ENCODE assay signal across 24 cellular contexts in the genomic region with DNA sequence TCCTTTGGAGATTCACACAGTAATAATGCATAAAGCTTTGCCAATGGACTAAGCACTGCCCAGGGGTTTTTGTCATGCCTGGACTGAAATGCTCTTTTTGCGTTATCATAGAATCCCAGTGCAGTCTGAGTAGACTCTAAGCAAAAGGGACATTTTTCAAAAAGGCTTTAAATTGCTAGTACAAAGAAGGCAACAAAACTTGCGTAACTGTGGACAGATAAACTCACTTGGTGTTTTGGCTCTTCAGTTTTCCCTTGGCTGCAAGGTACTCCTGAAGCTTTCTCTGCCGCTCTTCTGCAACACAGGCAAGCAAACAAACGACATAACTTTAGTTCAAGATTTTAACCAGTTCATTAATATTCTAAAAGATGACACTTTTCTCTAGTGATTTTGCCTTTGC. TPM values are rescaled to one million over a fixed set of nuclear protein-coding genes. Genes with fewer than 3 reads are reported as not detected.
DNase-seq lines count a peak whose midpoint lies in the region; ATAC-seq and TF ChIP-seq lines count a peak whose summit lies in the region.
"Had no signal": no experiment of that assay in that cellular context is flagged by ENCODE, and none has a peak within 500 bp of the region (broad histone marks: within the 10 kb centered on the region; RNA-seq: fewer than 3 reads in every experiment).

No MANE protein-coding gene starts in this region.

- H3K9me2 ChIP-seq in Karpas-422 (replicated peaks; ENCODE audit: insufficient read depth, low read length), result no peaks in the 10 kb centered on the region
- H3K9me2 ChIP-seq in GM23338 (ENCODE audit: insufficient read depth), result no peaks in the 10 kb centered on the region

- H3K27ac ChIP-seq in breast epithelium (no peak overlapping the region), Karpas-422 (ENCODE audit: low read length) (no peak overlapping the region), neutrophil (peak overlapping the region; percentile 43), GM23338 (ENCODE audit: low read depth) (no peak overlapping the region)

- H3F3A ChIP-seq in GM23338 (replicated peaks; ENCODE audit: low read depth), result no peaks in the 10 kb centered on the region; the same call in 1 of the 2 replicates

- H3K9ac ChIP-seq in Karpas-422 (ENCODE audit: low read length), result no peak overlapping the region

- H3K36me3 Mint-ChIP-seq in MCF 10A (ENCODE audit: insufficient read depth, unreplicated experiment) (peaks cover 15% of the 10 kb centered on the region), GM23338 (ENCODE audit: low read depth) (peaks cover 8% of the 10 kb centered on the region; the same call in 2 of the 3 replicates)

- H4K20me1 ChIP-seq in Karpas-422 (ENCODE audit: insufficient read depth, low read depth, low read length), result no peaks in the 10 kb centered on the region
- peaks cover 6% of the 10 kb centered on the region for H4K20me1 ChIP-seq in GM23338 (replicated peaks; ENCODE audit: insufficient read depth)

- TF ChIP-seq CTCF in MCF 10A (IDR thresholded peaks at IDR 0.05; ENCODE audit: unreplicated experiment), result no peak
- no peak for TF ChIP-seq CTCF in breast epithelium (IDR thresholded peaks at IDR 0.05)
- TF ChIP-seq CTCF in neutrophil (IDR thresholded peaks at IDR 0.05), result no peak
- no peak for TF ChIP-seq CTCF in GM23338 (conservative IDR thresholded peaks at IDR 0.05; ENCODE audit: low read depth in 2 of 2)

- H3K79me2 ChIP-seq in Karpas-422 (ENCODE audit: low read length), result peaks cover 48% of the 10 kb centered on the region
- H3K79me2 ChIP-seq in GM23338 (replicated peaks; ENCODE audit: insufficient read depth), result peaks cover 10% of the 10 kb centered on the region

- H3K9me3 Mint-ChIP-seq in MCF 10A (ENCODE audit: unreplicated experiment) (no peaks in the 10 kb centered on the region), GM23338 (no peaks in the 10 kb centered on the region)

- H3K9me3 ChIP-seq in breast epithelium (no peaks in the 10 kb centered on the region), Karpas-422 (ENCODE audit: low read length) (no peaks in the 10 kb centered on the region), neutrophil (no peaks in the 10 kb centered on the region)

- H3K27me3 ChIP-seq in breast epithelium (no peaks in the 10 kb centered on the region), Karpas-422 (ENCODE audit: low read length) (no peaks in the 10 kb centered on the region), neutrophil (no peaks in the 10 kb centered on the region), GM23338 (ENCODE audit: insufficient read depth) (no peaks in the 10 kb centered on the region)

- H3K4me1 Mint-ChIP-seq in MCF 10A (ENCODE audit: insufficient read depth, unreplicated experiment) (peaks cover 43% of the 10 kb centered on the region), GM23338 (peaks cover 12% of the 10 kb centered on the region)

- H3K4me3 ChIP-seq in breast epithelium, result no peak overlapping the region
- 0 out of 2 replicates have a peak overlapping the region, but pooled peaks have one; percentile 80 for H3K4me3 ChIP-seq in Karpas-422 (ENCODE audit: low read length)
- H3K4me3 ChIP-seq in neutrophil (ENCODE audit: low read depth in 1 of 2, low read length in 1 of 2), result no peak overlapping the region
- no peak overlapping the region for H3K4me3 ChIP-seq in GM23338
- H3K4me3 ChIP-seq: smooth muscle cell had no signal

- H3K27me3 Mint-ChIP-seq in MCF 10A (ENCODE audit: insufficient read depth, unreplicated experiment) (no peaks in the 10 kb centered on the region), GM23338 (ENCODE audit: insufficient read depth, low read depth, poor library complexity) (no peaks in the 10 kb centered on the region)
- H3K27me3 Mint-ChIP-seq: progenitor cell of endocrine pancreas had no signal

- H3K4me1 ChIP-seq in breast epithelium (no peaks in the 10 kb centered on the region), Karpas-422 (ENCODE audit: low read length) (peaks cover 26% of the 10 kb centered on the region), neutrophil (ENCODE audit: control insufficient read depth in 1 of 2, insufficient read depth in 1 of 2, low read depth in 1 of 2, low read length in 1 of 2) (peaks cover 35 to 37% of the 10 kb centered on the region in 2 experiments), GM23338 (ENCODE audit: insufficient read depth) (peaks cover 5% of the 10 kb centered on the region; the same call in 1 of the 2 replicates)

- BruUV-seq in MCF 10A (replicated peaks; lab: Mats Ljungman, UMichigan), result no TSS peak

- no peak for ATAC-seq in HG03354 (IDR thresholded peaks at IDR 0.05; ENCODE audit: poor library complexity, severe bottlenecking, unreplicated experiment)
- no peak for ATAC-seq in GM23338

- no peak overlapping the region for H3K4me3 Mint-ChIP-seq in MCF 10A (ENCODE audit: unreplicated experiment)
- H3K4me3 Mint-ChIP-seq in GM23338, result no peak overlapping the region

- H3K27ac Mint-ChIP-seq in MCF 10A (ENCODE audit: low read depth, unreplicated experiment) (peak overlapping the region; percentile 20), GM23338 (no peak overlapping the region)
- H3K27ac Mint-ChIP-seq: progenitor cell of endocrine pancreas had no signal

- DNase-seq in MCF 10A (ENCODE audit: unreplicated experiment), result no peak
- no peak for DNase-seq in breast epithelium (ENCODE audit: low spot score in 2 of 2)
- DNase-seq in Karpas-422, result no peak
- DNase-seq in amniotic epithelial cell (ENCODE audit: low read depth), result peak; percentile 12
- no peak for DNase-seq in foreskin melanocyte
- DNase-seq in GM23338 (ENCODE audit: low spot score), result no peak
- DNase-seq: activated CD4-positive, alpha-beta T cell treated with anti-CD3 and anti-CD28 coated beads, Interleukin-2, amount 50 U/mL, for 48 hours; amygdala; cerebellar nuclear complex; DMS 273 treated with DMSO at 0.1 percent for 48 hours; effector CD8-positive, alpha-beta T cell; hippocampal formation; islet precursor cell; NCI-H146; NCI-H82 had no signal

- intact Hi-C loops in MCF 10A (cut with micrococcal nuclease) (loop anchor here (5.0 kb wide), 1 partner anchor 120 kb away; no protein-coding TSS in a partner anchor), breast epithelium (cut with DNase I; ENCODE audit: low total_unique reads) (no loop called here)

- TF ChIP-seq POLR2A in breast epithelium (IDR thresholded peaks at IDR 0.05), result no peak

- H3K36me3 ChIP-seq in breast epithelium, result no peaks in the 10 kb centered on the region
- H3K36me3 ChIP-seq in Karpas-422 (ENCODE audit: insufficient read depth, low read length), result peaks cover 25% of the 10 kb centered on the region; the same call in 1 of the 2 replicates
- no peaks in the 10 kb centered on the region for H3K36me3 ChIP-seq in neutrophil
- no peaks in the 10 kb centered on the region for H3K36me3 ChIP-seq in GM23338 (ENCODE audit: insufficient read depth)

- CTCF ChIA-PET in MCF 10A (lab: Yijun Ruan, JAX), result interaction anchor here (0.7 to 3.2 kb wide), 6 partner anchors 13 to 179 kb away, joined by 3 to 16 read pairs (median 4); no protein-coding TSS in a partner anchor

- peak overlapping the region; percentile 77 for H3K4me2 ChIP-seq in Karpas-422 (ENCODE audit: low read depth, low read length, poor library complexity, severe bottlenecking)
- H3K4me2 ChIP-seq in GM23338, result no peak overlapping the region

- POLR2A ChIA-PET in MCF 10A (lab: Yijun Ruan, JAX), result interaction anchor here (0.7 to 6.3 kb wide), 8 partner anchors 10 to 180 kb away, joined by 3 to 86 read pairs (median 3); a partner anchor contains a TSS

- H2AFZ ChIP-seq in Karpas-422 (ENCODE audit: low read length) (no peak overlapping the region), GM23338 (no peak overlapping the region)

TF ChIP-seq in GM23338, 12 proteins besides CTCF, POLR2A, EP300 and RAD21 (continues in another document):
- TF ChIP-seq EZH2 (IDR thresholded peaks at IDR 0.05; ENCODE audit: low read depth, unreplicated experiment) (no peak), CREB1 (CRISPR knock-in tag; IDR thresholded peaks at IDR 0.05; ENCODE audit: low read depth) (no peak)
- TF ChIP-seq, protein P1, sequence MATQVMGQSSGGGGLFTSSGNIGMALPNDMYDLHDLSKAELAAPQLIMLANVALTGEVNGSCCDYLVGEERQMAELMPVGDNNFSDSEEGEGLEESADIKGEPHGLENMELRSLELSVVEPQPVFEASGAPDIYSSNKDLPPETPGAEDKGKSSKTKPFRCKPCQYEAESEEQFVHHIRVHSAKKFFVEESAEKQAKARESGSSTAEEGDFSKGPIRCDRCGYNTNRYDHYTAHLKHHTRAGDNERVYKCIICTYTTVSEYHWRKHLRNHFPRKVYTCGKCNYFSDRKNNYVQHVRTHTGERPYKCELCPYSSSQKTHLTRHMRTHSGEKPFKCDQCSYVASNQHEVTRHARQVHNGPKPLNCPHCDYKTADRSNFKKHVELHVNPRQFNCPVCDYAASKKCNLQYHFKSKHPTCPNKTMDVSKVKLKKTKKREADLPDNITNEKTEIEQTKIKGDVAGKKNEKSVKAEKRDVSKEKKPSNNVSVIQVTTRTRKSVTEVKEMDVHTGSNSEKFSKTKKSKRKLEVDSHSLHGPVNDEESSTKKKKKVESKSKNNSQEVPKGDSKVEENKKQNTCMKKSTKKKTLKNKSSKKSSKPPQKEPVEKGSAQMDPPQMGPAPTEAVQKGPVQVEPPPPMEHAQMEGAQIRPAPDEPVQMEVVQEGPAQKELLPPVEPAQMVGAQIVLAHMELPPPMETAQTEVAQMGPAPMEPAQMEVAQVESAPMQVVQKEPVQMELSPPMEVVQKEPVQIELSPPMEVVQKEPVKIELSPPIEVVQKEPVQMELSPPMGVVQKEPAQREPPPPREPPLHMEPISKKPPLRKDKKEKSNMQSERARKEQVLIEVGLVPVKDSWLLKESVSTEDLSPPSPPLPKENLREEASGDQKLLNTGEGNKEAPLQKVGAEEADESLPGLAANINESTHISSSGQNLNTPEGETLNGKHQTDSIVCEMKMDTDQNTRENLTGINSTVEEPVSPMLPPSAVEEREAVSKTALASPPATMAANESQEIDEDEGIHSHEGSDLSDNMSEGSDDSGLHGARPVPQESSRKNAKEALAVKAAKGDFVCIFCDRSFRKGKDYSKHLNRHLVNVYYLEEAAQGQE (IDR thresholded peaks at IDR 0.05; ENCODE audit: unreplicated experiment), result no peak

RNA-seq across cellular contexts. Expression of a gene that starts 2.1 kb away (rescaled TPM):
- 14.7 and 21.6 TPM in 2 replicates for total RNA-seq in MCF 10A (2022)
- total RNA-seq in breast epithelium, result under 1 TPM in 1 of 3 donors, not detected in 2; 0.96 TPM
- total RNA-seq in Karpas-422 (2014; rRNA removed; shearing (Covaris generic); ENCODE audit: low replicate concordance), result 8.9 and 17.0 TPM in 2 replicates
- total RNA-seq in GM23338 (2014; rRNA removed; shearing (Covaris generic)), result 15.1 and 16.2 TPM in 2 replicates
- 28.6 and 30.2 TPM in 2 replicates for polyA plus RNA-seq in GM23338 (2016; fragmentation: Nextera tagmentation; extraction: Ambion mirVana)

RNA-seq across cellular contexts. Expression of a gene that starts 22.0 kb away (rescaled TPM):
- total RNA-seq in MCF 10A (2022), result 99.1 and 170 TPM in 2 replicates
- total RNA-seq in breast epithelium, result under 1 TPM in 1 of 3 donors, not detected in 2; 0.44 TPM
- 0.15 TPM in 1 of 2 replicates, not detected in the other for total RNA-seq in Karpas-422 (2014; rRNA removed; shearing (Covaris generic); ENCODE audit: low replicate concordance)
- total RNA-seq in GM23338 (2014; rRNA removed; shearing (Covaris generic)), result 0.19 and 0.73 TPM in 2 replicates
- polyA plus RNA-seq in GM23338 (2016; fragmentation: Nextera tagmentation; extraction: Ambion mirVana), result 0.47 and 0.65 TPM in 2 replicates
- total RNA-seq: HT-29, LHCN-M2, lung microvascular endothelial cell, myocyte, temporal lobe had no signal

RNA-seq across cellular contexts. Expression of a gene that starts 41.5 kb away (rescaled TPM):
- total RNA-seq in MCF 10A (2022), result not detected in 2 replicates
- total RNA-seq in breast epithelium, result not detected
- not detected in 2 replicates for total RNA-seq in Karpas-422 (2014; rRNA removed; shearing (Covaris generic); ENCODE audit: low replicate concordance)
- not detected in 2 replicates for total RNA-seq in GM23338 (2014; rRNA removed; shearing (Covaris generic))
- not detected in 2 replicates for polyA plus RNA-seq in GM23338 (2016; fragmentation: Nextera tagmentation; extraction: Ambion mirVana)
- total RNA-seq: LHCN-M2, lung microvascular endothelial cell, myocyte, progenitor cell of endocrine pancreas, smooth muscle cell, temporal lobe had no signal
- polyA plus RNA-seq: smooth muscle cell had no signal

Comparison
In these comparisons a context has a peak if more than half of its experiments do, and no peak if none do; other contexts are left out.
1. RNA of a gene that starts 22.0 kb away (total RNA-seq): 99.1 to 170 TPM in MCF 10A; 0.19 to 0.73 TPM in GM23338, 0.15 TPM in Karpas-422 and 0.44 TPM in breast epithelium; every median in the first group is over 10 times any median in the second.